8 cellular contexts compared by ENCODE assay signal in genomic region chr15:74541494-74542191, GRCh38. TPM values are rescaled to one million over a fixed set of nuclear protein-coding genes. Genes with fewer than 3 reads are reported as not detected.
DNase-seq lines count a peak whose midpoint lies in the region; ATAC-seq and TF ChIP-seq lines count a peak whose summit lies in the region.

No MANE protein-coding gene starts in this region.

- H3K36me3 Mint-ChIP-seq in neural crest cell (ENCODE audit: low read depth): peaks cover 4% of the 10 kb centered on the region

- H3K27ac ChIP-seq in epithelial cell of prostate: peak overlapping the region; percentile 78
- H3K27ac ChIP-seq in substantia nigra (ENCODE audit: low read depth, low read length, poor library complexity, severe bottlenecking): peak overlapping the region; percentile 70

- peak overlapping the region; percentile 97 for H3K4me3 Mint-ChIP-seq in neural crest cell

- no peaks in the 10 kb centered on the region for H3K9me3 Mint-ChIP-seq in neural crest cell

- intact Hi-C loops in posterior vena cava (cut with DNase I): loop anchor here (1.0 to 10.0 kb wide), 3 partner anchors 41 to 76 kb away; partner anchors contain the start of gene CLK3 (in 2 of the 2)

- DNase-seq in GM13977 (ENCODE audit: low spot score) (peak; percentile 83), NCI-H82 (lab: John Stamatoyannopoulos, UW) (peak; percentile 79), epithelial cell of prostate (ENCODE audit: low read depth, low spot score) (no peak), neural crest cell (ENCODE audit: low read depth, low spot score) (peak; percentile 23), substantia nigra (lab: John Stamatoyannopoulos, UW) (peak in 13 of 49 donors; percentile 1 to 35 (median 9)), posterior vena cava (ENCODE audit: low spot score) (no peak)
- peak; percentile 18 to 45 (median 36) for DNase-seq in activated CD8-positive, alpha-beta memory T cell treated with anti-CD3 and anti-CD28 coated beads for 48 hours (ENCODE audit: low read depth in 2 of 3, low spot score in 2 of 3)

- in situ Hi-C loops in GM13977 (cut with MboI; ENCODE audit: low pct_unique_long_range_greater_than_20kb, low sequenced_read_pairs, unreplicated experiment): no loop called here

- peaks cover 58% of the 10 kb centered on the region for H3K4me1 Mint-ChIP-seq in neural crest cell

- H3K27ac Mint-ChIP-seq in neural crest cell (ENCODE audit: unreplicated experiment): peak overlapping the region; percentile 78

- peak; percentile 40 for ATAC-seq in HG02588 (IDR thresholded peaks at IDR 0.05; ENCODE audit: unreplicated experiment)

- TF ChIP-seq CTCF in GM13977 (IDR thresholded peaks at IDR 0.05; ENCODE audit: extremely low read depth, insufficient read depth, missing control alignments) (no peak), neural crest cell (conservative IDR thresholded peaks at IDR 0.05) (no peak)

- H3K27me3 Mint-ChIP-seq in neural crest cell (ENCODE audit: low read depth): no peaks in the 10 kb centered on the region

RNA-seq across cellular contexts. Expression of gene ARID3B, which starts 0.6 kb away (rescaled TPM):
- total RNA-seq in neural crest cell (65.3 and 66.5 TPM in 2 replicates), posterior vena cava (1 to 10 TPM; 4.2 to 4.9 TPM)

Comparison
In these comparisons a context has a peak if more than half of its experiments do, and no peak if none do; other contexts are left out.
1. DNase-seq: peak in GM13977 (single experiment), NCI-H82 (single experiment), activated CD8-positive, alpha-beta memory T cell treated with anti-CD3 and anti-CD28 coated beads for 48 hours (3 of 3) and neural crest cell (single experiment); none in epithelial cell of prostate (single experiment) and posterior vena cava (single experiment).
2. RNA of gene ARID3B, which starts 0.6 kb away (total RNA-seq): 65.3 to 66.5 TPM in neural crest cell; 4.2 to 4.9 TPM in posterior vena cava; every median in the first group is over 10 times any median in the second.